ENCODE assay signal across 15 cellular contexts in genomic region chr1:183346276-183346732, GRCh38.
A peak's percentile ranks its signal among the peaks of the same experiment; 100 is the strongest.
DNase-seq lines count a peak whose midpoint lies in the region; ATAC-seq and TF ChIP-seq lines count a peak whose summit lies in the region.
"Had no signal": no experiment of that assay in that cellular context is flagged by ENCODE, and none has a peak within 500 bp of the region (broad histone marks: within the 10 kb centered on the region; RNA-seq: fewer than 3 reads in every experiment).

No MANE protein-coding gene starts in this region.

- TF ChIP-seq POLR2A in heart left ventricle (IDR thresholded peaks at IDR 0.05) (no peak), transverse colon (IDR thresholded peaks at IDR 0.05) (no peak)

- no peaks in the 10 kb centered on the region for H3K9me3 ChIP-seq in right cardiac atrium (ENCODE audit: control insufficient read depth, low read length)
- H3K9me3 ChIP-seq in heart left ventricle = no peaks in the 10 kb centered on the region
- H3K9me3 ChIP-seq in OCI-LY3 (ENCODE audit: insufficient read depth, low read length) = no peaks in the 10 kb centered on the region
- no peaks in the 10 kb centered on the region for H3K9me3 ChIP-seq in endodermal cell (ENCODE audit: control insufficient read depth, low read length)
- H3K9me3 ChIP-seq in transverse colon = no peaks in the 10 kb centered on the region
- H3K9me3 ChIP-seq: left ventricle myocardium inferior, uterus had no signal

- H3K36me3 Mint-ChIP-seq in endodermal cell (ENCODE audit: low read depth) (no peaks in the 10 kb centered on the region), MCF 10A (ENCODE audit: insufficient read depth, unreplicated experiment) (no peaks in the 10 kb centered on the region)

- no peak overlapping the region for H3K4me3 Mint-ChIP-seq in endodermal cell
- no peak overlapping the region for H3K4me3 Mint-ChIP-seq in MCF 10A (ENCODE audit: unreplicated experiment)
- H3K4me3 Mint-ChIP-seq: activated CD8-positive, alpha-beta T cell treated with anti-CD3 and anti-CD28 coated beads, Interleukin-2, amount 10 ng/mL, durations not matched to agents 7 days and 5 days had no signal

- POLR2A ChIA-PET in MCF 10A (lab: Yijun Ruan, JAX) = no interaction called here

- H3K27me3 Mint-ChIP-seq in endodermal cell (ENCODE audit: insufficient read depth) (peaks cover 4% of the 10 kb centered on the region), MCF 10A (ENCODE audit: insufficient read depth, unreplicated experiment) (peaks cover 19% of the 10 kb centered on the region)

- no peak overlapping the region for H3K4me2 ChIP-seq in OCI-LY3 (ENCODE audit: low read length)

- peaks cover 26% of the 10 kb centered on the region for H3K4me1 Mint-ChIP-seq in endodermal cell
- no peaks in the 10 kb centered on the region for H3K4me1 Mint-ChIP-seq in MCF 10A (ENCODE audit: insufficient read depth, unreplicated experiment)

- H2AFZ ChIP-seq in OCI-LY3 (ENCODE audit: low read depth, low read length) = peak overlapping the region; percentile 39

- H3K9ac ChIP-seq in OCI-LY3 (ENCODE audit: low read length) (no peak overlapping the region), endodermal cell (ENCODE audit: extremely low read depth, low read length, poor library complexity, severe bottlenecking) (no peak overlapping the region)

- H3K27me3 ChIP-seq in right cardiac atrium (ENCODE audit: control insufficient read depth, insufficient read depth) (no peaks in the 10 kb centered on the region), heart left ventricle (no peaks in the 10 kb centered on the region), OCI-LY3 (ENCODE audit: low read depth, low read length) (peaks cover 49% of the 10 kb centered on the region), endodermal cell (ENCODE audit: control insufficient read depth, insufficient read depth, low read length, poor library complexity, severe bottlenecking) (no peaks in the 10 kb centered on the region), transverse colon (no peaks in the 10 kb centered on the region)
- H3K27me3 ChIP-seq: uterus had no signal

- BruUV-seq in MCF 10A (replicated peaks; lab: Mats Ljungman, UMichigan) = no TSS peak

- H3K27ac Mint-ChIP-seq in endodermal cell (peak overlapping the region; percentile 8), MCF 10A (ENCODE audit: low read depth, unreplicated experiment) (no peak overlapping the region)
- H3K27ac Mint-ChIP-seq: activated CD8-positive, alpha-beta T cell treated with anti-CD3 and anti-CD28 coated beads, Interleukin-2, amount 10 ng/mL, durations not matched to agents 7 days and 5 days had no signal

- no peaks in the 10 kb centered on the region for H3K9me3 Mint-ChIP-seq in endodermal cell
- no peaks in the 10 kb centered on the region for H3K9me3 Mint-ChIP-seq in MCF 10A (ENCODE audit: unreplicated experiment)

- H3K36me3 ChIP-seq in heart left ventricle = no peaks in the 10 kb centered on the region
- H3K36me3 ChIP-seq in OCI-LY3 (replicated peaks; ENCODE audit: low read depth, low read length) = no peaks in the 10 kb centered on the region
- H3K36me3 ChIP-seq in endodermal cell (ENCODE audit: control insufficient read depth, insufficient read depth, low read length) = no peaks in the 10 kb centered on the region
- no peaks in the 10 kb centered on the region for H3K36me3 ChIP-seq in transverse colon
- H3K36me3 ChIP-seq: left ventricle myocardium inferior, uterus had no signal

- TF ChIP-seq CTCF in heart left ventricle (IDR thresholded peaks at IDR 0.05) = no peak
- no peak for TF ChIP-seq CTCF in OCI-LY3 (IDR thresholded peaks at IDR 0.05; ENCODE audit: low read depth, low read length)
- no peak for TF ChIP-seq CTCF in endodermal cell (conservative IDR thresholded peaks at IDR 0.05)
- no peak for TF ChIP-seq CTCF in transverse colon (IDR thresholded peaks at IDR 0.05)
- no peak for TF ChIP-seq CTCF in MCF 10A (IDR thresholded peaks at IDR 0.05; ENCODE audit: unreplicated experiment)

- H4K20me1 ChIP-seq in OCI-LY3 (ENCODE audit: insufficient read depth, low read length) = no peaks in the 10 kb centered on the region

- DNase-seq in right cardiac atrium (no peak), heart left ventricle (no peak), endodermal cell (no peak), transverse colon (no peak), MCF 10A (ENCODE audit: unreplicated experiment) (no peak)
- no peak for DNase-seq in stimulated activated naive CD8-positive, alpha-beta T cell treated with anti-CD3 and anti-CD28 coated beads, Interleukin-15, Interleukin-2, amounts not matched to agents 100 U/mL and 50 U/mL, for 24 hours
- DNase-seq: activated CD8-positive, alpha-beta T cell treated with anti-CD3 and anti-CD28 coated beads, Interleukin-2, amount 10 ng/mL, durations not matched to agents 7 days and 5 days; activated T-cell treated with anti-CD3 and anti-CD28 coated beads, Interleukin-2, amount 50 U/mL, for 1 hour; left ventricle myocardium inferior; NCI-H1092 treated with DMSO at 0.1 percent for 48 hours; NCI-H2107; NCI-H526; uterus had no signal

- H3K27ac ChIP-seq in right cardiac atrium (ENCODE audit: low read length) (peak overlapping the region; percentile 64), heart left ventricle (no peak overlapping the region), OCI-LY3 (ENCODE audit: low read length) (no peak overlapping the region), endodermal cell (ENCODE audit: low read depth, low read length) (no peak overlapping the region), transverse colon (no peak overlapping the region)
- H3K27ac ChIP-seq: left ventricle myocardium inferior, uterus had no signal

- in situ Hi-C loops in transverse colon (cut with MboI; ENCODE audit: low pct_ligation_motif_present in 1 of 4, low pct_unique_long_range_greater_than_20kb in 1 of 4, low sequenced_read_pairs in 3 of 4) = no loop called here

- intact Hi-C loops in right cardiac atrium (cut with DNase I) (no loop called here), heart left ventricle (cut with DNase I) (loop anchor here in 1 of 10 donors (5.0 kb wide), 1 partner anchor 71 kb away; the partner anchor contains the start of gene NMNAT2), transverse colon (cut with DNase I; ENCODE audit: low total_unique reads) (no loop called here), MCF 10A (cut with micrococcal nuclease) (no loop called here)

- 29% methylated on average over 8 of the region's 8 CpGs for WGBS in right cardiac atrium
- WGBS in heart left ventricle, 4 donors = 28 to 36% (median 31%) methylated on average over 8 of the region's 8 CpGs
- WGBS in endodermal cell (ENCODE audit: insufficient coverage in 1 of 2, insufficient read length in 1 of 2), 2 experiments = 81 to 86% methylated on average over 7 to 8 of the region's 8 CpGs
- 50 to 60% methylated on average over 6 to 8 of the region's 8 CpGs for WGBS in transverse colon (ENCODE audit: low coverage in 1 of 2), 2 donors

- no peaks in the 10 kb centered on the region for H3K79me2 ChIP-seq in OCI-LY3 (ENCODE audit: low read length)

- H3K4me1 ChIP-seq in right cardiac atrium (ENCODE audit: control insufficient read depth, insufficient read depth, low read length) (peaks cover 7% of the 10 kb centered on the region), heart left ventricle (peaks cover 0 to 21% (median 11%) of the 10 kb centered on the region in 12 donors), OCI-LY3 (ENCODE audit: low read length) (no peaks in the 10 kb centered on the region), endodermal cell (ENCODE audit: control insufficient read depth, insufficient read depth, low read length) (peaks cover 9% of the 10 kb centered on the region), transverse colon (peaks cover 0 to 7% (median 2%) of the 10 kb centered on the region in 4 donors)

- no peak for TF ChIP-seq EP300 in transverse colon (IDR thresholded peaks at IDR 0.05; ENCODE audit: low read depth)

- ATAC-seq in right cardiac atrium (no peak), heart left ventricle (no peak), HG02642 (IDR thresholded peaks at IDR 0.05; ENCODE audit: poor library complexity, unreplicated experiment) (no peak)
- ATAC-seq in stimulated activated naive CD8-positive, alpha-beta T cell treated with anti-CD3 and anti-CD28 coated beads, Interleukin-15, Interleukin-2, amounts not matched to agents 100 U/mL and 50 U/mL, for 24 hours = no peak
- ATAC-seq: activated CD8-positive, alpha-beta T cell treated with anti-CD3 and anti-CD28 coated beads, Interleukin-2, amount 10 ng/mL, durations not matched to agents 7 days and 5 days had no signal

- CTCF ChIA-PET in MCF 10A (lab: Yijun Ruan, JAX) = interaction anchor here (0.6 to 0.9 kb wide), 3 partner anchors 8 to 408 kb away, joined by 3 to 4 read pairs (median 3); no protein-coding TSS in a partner anchor

- H3K4me3 ChIP-seq in right cardiac atrium (ENCODE audit: low read length) (no peak overlapping the region), heart left ventricle (no peak overlapping the region), OCI-LY3 (ENCODE audit: low read length) (no peak overlapping the region), endodermal cell (ENCODE audit: low read length) (no peak overlapping the region), transverse colon (no peak overlapping the region)
- H3K4me3 ChIP-seq: left ventricle myocardium inferior, uterus had no signal
